2 cellular contexts compared by ENCODE assay signal in genomic region chr10:35329520-35329919, GRCh38.
TF ChIP-seq lines count a peak whose summit lies in the region.

No MANE protein-coding gene starts in this region.

TF ChIP-seq in GM23338, 12 proteins besides CTCF, POLR2A, EP300 and RAD21:
- TF ChIP-seq EZH2phosphoT487 (IDR thresholded peaks at IDR 0.05; ENCODE audit: unreplicated experiment) (no peak), JUNB (IDR thresholded peaks at IDR 0.05; ENCODE audit: unreplicated experiment) (no peak), POLR2AphosphoS5 (IDR thresholded peaks at IDR 0.05; ENCODE audit: low read depth) (no peak), ZNF331 (CRISPR knock-in tag; IDR thresholded peaks at IDR 0.05; ENCODE audit: low read depth) (no peak), REST (IDR thresholded peaks at IDR 0.05; ENCODE audit: unreplicated experiment) (no peak), ETS1 (IDR thresholded peaks at IDR 0.05) (no peak)

TF ChIP-seq in IMR-90, 13 proteins besides CTCF, POLR2A, EP300 and RAD21:
- TF ChIP-seq ELK1 (IDR thresholded peaks at IDR 0.05; ENCODE audit: borderline replicate concordance, low read depth, low read length): no peak
- TF ChIP-seq MAZ (IDR thresholded peaks at IDR 0.05; ENCODE audit: borderline replicate concordance, low read depth, low read length): no peak
- TF ChIP-seq USF2 (IDR thresholded peaks at IDR 0.05; ENCODE audit: low read depth, low read length): no peak
- TF ChIP-seq MAFK (IDR thresholded peaks at IDR 0.05; ENCODE audit: low read depth, low read length): no peak
